8 cellular contexts compared by ENCODE assay signal in genomic region chr7:35253182-35253679, GRCh38. TPM values are rescaled to one million over a fixed set of nuclear protein-coding genes. Genes with fewer than 3 reads are reported as not detected.
DNase-seq lines count a peak whose midpoint lies in the region; ATAC-seq and TF ChIP-seq lines count a peak whose summit lies in the region.

No MANE protein-coding gene starts in this region.

- WGBS in tibial nerve, 2 donors, result 4 to 8% methylated on average over 12 to 14 of the region's 29 CpGs

- no peaks in the 10 kb centered on the region for H3K4me1 Mint-ChIP-seq in central memory CD8-positive, alpha-beta T cell
- H3K4me1 Mint-ChIP-seq in mesothelial cell of epicardium, result peaks cover 24% of the 10 kb centered on the region

- H3K27me3 ChIP-seq in tibial nerve, result peaks cover 0 to 99% of the 10 kb centered on the region in 2 donors

- H3K4me3 ChIP-seq in tibial nerve, result peak overlapping the region in 1 of 4 donors; percentile 49

- ATAC-seq in HG03280 (IDR thresholded peaks at IDR 0.05; ENCODE audit: unreplicated experiment) (peak; percentile 10), HG02623 (IDR thresholded peaks at IDR 0.05; ENCODE audit: unreplicated experiment) (no peak)
- ATAC-seq in central memory CD8-positive, alpha-beta T cell (replicated peaks; ENCODE audit: extremely low read depth, poor library complexity, severe bottlenecking), result no peak

- peaks cover 7% of the 10 kb centered on the region for H3K36me3 Mint-ChIP-seq in central memory CD8-positive, alpha-beta T cell (ENCODE audit: insufficient read depth)
- no peaks in the 10 kb centered on the region for H3K36me3 Mint-ChIP-seq in mesothelial cell of epicardium

- peak overlapping the region; percentile 48 for H3K4me3 Mint-ChIP-seq in central memory CD8-positive, alpha-beta T cell
- peak overlapping the region; percentile 78 for H3K4me3 Mint-ChIP-seq in mesothelial cell of epicardium

- no peaks in the 10 kb centered on the region for H3K9me3 ChIP-seq in tibial nerve

- H3K4me1 ChIP-seq in tibial nerve, result peaks cover 0 to 34% (median 6%) of the 10 kb centered on the region in 4 donors

- in situ Hi-C loops in ACHN (cut with HindIII; ENCODE audit: low pct_ligation_motif_present, low pct_unique_long_range_greater_than_20kb, low sequenced_read_pairs), result no loop called here

- H3K27me3 Mint-ChIP-seq in central memory CD8-positive, alpha-beta T cell, result peaks cover 88% of the 10 kb centered on the region
- peaks cover 98% of the 10 kb centered on the region for H3K27me3 Mint-ChIP-seq in mesothelial cell of epicardium (ENCODE audit: low read depth)

- no peak overlapping the region for H3K27ac ChIP-seq in tibial nerve

- TF ChIP-seq EP300 in tibial nerve (IDR thresholded peaks at IDR 0.05), result no peak

- peak; percentile 53 for DNase-seq in ACHN
- no peak for DNase-seq in central memory CD8-positive, alpha-beta T cell (ENCODE audit: low spot score in 2 of 2)
- no peak for DNase-seq in mesothelial cell of epicardium (ENCODE audit: low spot score in 2 of 2, unreplicated experiment in 2 of 2)
- no peak for DNase-seq in stimulated activated CD4-positive, alpha-beta T cell treated with anti-CD3 and anti-CD28 coated beads, Interleukin-1b, Interleukin-23, amount 100 ng/mL, for 48 hours
- no peak for DNase-seq in NCI-H2171 treated with DMSO at 0.1 percent for 48 hours (lab: John Stamatoyannopoulos, UW)
- DNase-seq in tibial nerve (ENCODE audit: low spot score in 2 of 2), result no peak

- no peaks in the 10 kb centered on the region for H3K9me3 Mint-ChIP-seq in central memory CD8-positive, alpha-beta T cell
- H3K9me3 Mint-ChIP-seq in mesothelial cell of epicardium, result no peaks in the 10 kb centered on the region

- no peaks in the 10 kb centered on the region for H3K36me3 ChIP-seq in tibial nerve

- H3K27ac Mint-ChIP-seq in central memory CD8-positive, alpha-beta T cell (ENCODE audit: low read depth), result no peak overlapping the region
- peak overlapping the region; percentile 82 for H3K27ac Mint-ChIP-seq in mesothelial cell of epicardium

- TF ChIP-seq POLR2A in tibial nerve (IDR thresholded peaks at IDR 0.05), result no peak

- TF ChIP-seq CTCF in mesothelial cell of epicardium (IDR thresholded peaks at IDR 0.05; ENCODE audit: unreplicated experiment) (no peak), tibial nerve (IDR thresholded peaks at IDR 0.05) (no peak)

RNA-seq across cellular contexts. Expression of gene TBX20, which starts 0.7 kb away (rescaled TPM):
- total RNA-seq in mesothelial cell of epicardium, result 8.1 to 9.4 TPM (median 8.2 TPM) in 3 replicates
- total RNA-seq in tibial nerve, result under 1 TPM in 1 of 4 donors, not detected in 3; 0.42 TPM
